ENCODE assay signal across 12 cellular contexts in genomic region chr21:42534901-42535378, GRCh38.
DNase-seq lines count a peak whose midpoint lies in the region; ATAC-seq and TF ChIP-seq lines count a peak whose summit lies in the region.
"Had no signal": no experiment of that assay in that cellular context is flagged by ENCODE, and none has a peak within 500 bp of the region (broad histone marks: within the 10 kb centered on the region; RNA-seq: fewer than 3 reads in every experiment).

No MANE protein-coding gene starts in this region.

- no peaks in the 10 kb centered on the region for H3K9me3 Mint-ChIP-seq in memory B cell

- H3K79me2 ChIP-seq in DOHH2 (ENCODE audit: control insufficient read depth, low read length), result peaks cover 49% of the 10 kb centered on the region

- H3K4me2 ChIP-seq in DOHH2 (ENCODE audit: low read length), result peak overlapping the region; percentile 95

- no peak for TF ChIP-seq CTCF in DOHH2 (IDR thresholded peaks at IDR 0.05; ENCODE audit: low read depth, low read length, poor library complexity, severe bottlenecking)
- no peak for TF ChIP-seq CTCF in HL-60 (IDR thresholded peaks at IDR 0.05; ENCODE audit: insufficient read depth, low read length)

- H4K20me1 ChIP-seq in DOHH2 (ENCODE audit: control insufficient read depth, insufficient read depth, low read depth, low read length), result peaks cover 9% of the 10 kb centered on the region; the same call in 1 of the 2 replicates

- H3K27me3 ChIP-seq in DOHH2 (ENCODE audit: control insufficient read depth, low read length), result no peaks in the 10 kb centered on the region
- H3K27me3 ChIP-seq in HL-60 (ENCODE audit: insufficient read depth, poor library complexity, severe bottlenecking), result no peaks in the 10 kb centered on the region
- H3K27me3 ChIP-seq: esophagus muscularis mucosa had no signal

- ATAC-seq in memory B cell (ENCODE audit: low read depth), result peak; percentile 59
- no peak for ATAC-seq in GM21526 (IDR thresholded peaks at IDR 0.05; ENCODE audit: low FRiP score, unreplicated experiment)

- H3K4me3 ChIP-seq in DOHH2 (ENCODE audit: low read length) (peak overlapping the region; percentile 81), HL-60 (replicated peaks; ENCODE audit: insufficient read depth, low read length) (no peak overlapping the region)
- H3K4me3 ChIP-seq: esophagus muscularis mucosa, skin epidermis had no signal

- peaks cover 52% of the 10 kb centered on the region for H3K4me1 Mint-ChIP-seq in memory B cell

- H3K36me3 ChIP-seq in DOHH2 (ENCODE audit: control insufficient read depth, low read length), result peaks cover 81% of the 10 kb centered on the region

- no peaks in the 10 kb centered on the region for H3K9me2 ChIP-seq in DOHH2 (replicated peaks; ENCODE audit: control insufficient read depth, low read length)

- H3K36me3 Mint-ChIP-seq in memory B cell, result peaks cover 20% of the 10 kb centered on the region

- peaks cover 89% of the 10 kb centered on the region for H3K4me1 ChIP-seq in DOHH2 (ENCODE audit: control insufficient read depth, low read length)

- H3K27ac Mint-ChIP-seq in memory B cell, result peak overlapping the region; percentile 99

- H3F3A ChIP-seq in DOHH2 (ENCODE audit: control insufficient read depth, insufficient read depth), result peaks cover 52% of the 10 kb centered on the region

- peak overlapping the region; percentile 75 for H3K4me3 Mint-ChIP-seq in memory B cell

- DNase-seq in GM19240 (ENCODE audit: insufficient read length, low spot score) (peak; percentile 34), HL-60 (ENCODE audit: low read depth in 1 of 2, low spot score in 1 of 2) (no peak), memory B cell (ENCODE audit: low spot score in 2 of 2) (peak in 1 of 2 donors; percentile 58), OCI-M2 (lab: John Stamatoyannopoulos, UW; ENCODE audit: unreplicated experiment) (no peak), Ammon's horn (ENCODE audit: low spot score) (no peak), nucleus accumbens (lab: John Stamatoyannopoulos, UW) (no peak)
- DNase-seq: activated CD4-positive, CD25-positive, alpha-beta regulatory T cell; amniotic stem cell had no signal

- H3K9me3 ChIP-seq in DOHH2 (ENCODE audit: control insufficient read depth, insufficient read depth, low read length), result no peaks in the 10 kb centered on the region
- H3K9me3 ChIP-seq: esophagus muscularis mucosa had no signal

- H3K27me3 Mint-ChIP-seq in memory B cell, result no peaks in the 10 kb centered on the region

- H3K27ac ChIP-seq in DOHH2 (ENCODE audit: low read depth, low read length) (peak overlapping the region; percentile 99), HL-60 (replicated peaks) (peak overlapping the region; percentile 24; the same call in 1 of the 2 replicates)
- H3K27ac ChIP-seq: esophagus muscularis mucosa had no signal
